9 cellular contexts compared by ENCODE assay signal in the genomic region with DNA sequence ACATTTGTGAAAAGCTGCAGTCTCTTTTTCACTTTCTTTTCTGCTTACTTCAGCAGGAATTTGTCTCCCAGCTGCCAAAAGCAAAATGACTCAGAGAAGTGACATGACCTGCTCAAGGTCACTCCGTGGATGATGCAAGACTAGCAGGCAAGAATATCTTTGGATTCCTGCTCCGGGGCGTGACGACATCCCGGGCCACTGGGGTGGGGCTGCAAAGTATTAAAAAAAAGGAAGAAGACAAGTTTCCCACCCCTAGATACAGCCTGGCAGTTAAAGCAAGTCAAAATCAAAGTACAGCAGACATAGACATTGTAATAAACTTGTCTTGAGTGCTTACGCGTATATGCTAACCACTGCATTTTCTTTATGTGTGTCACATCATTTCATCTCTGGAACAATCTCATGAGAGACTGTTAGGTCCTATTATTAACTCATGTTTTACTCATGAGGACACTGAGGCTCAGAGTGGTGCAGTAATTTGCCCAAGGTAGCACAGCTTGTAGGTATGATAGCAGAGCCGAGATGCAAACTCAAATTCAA.
A peak's percentile ranks its signal among the peaks of the same experiment; 100 is the strongest.
DNase-seq lines count a peak whose midpoint lies in the region; ATAC-seq and TF ChIP-seq lines count a peak whose summit lies in the region.
"Had no signal": no experiment of that assay in that cellular context is flagged by ENCODE, and none has a peak within 500 bp of the region (broad histone marks: within the 10 kb centered on the region; RNA-seq: fewer than 3 reads in every experiment).

No MANE protein-coding gene starts in this region.

- DNase-seq in AG09319 (ENCODE audit: extremely low read depth, low read depth) (peak; percentile 82), HS-5 (ENCODE audit: low read depth) (peak; percentile 69), activated B cell treated with CpG ODN at 0.5 μM for 24 hours (no peak), left ventricle myocardium superior (peak; percentile 86), GM10266 (ENCODE audit: extremely low spot score) (no peak)
- DNase-seq in stimulated activated naive CD8-positive, alpha-beta T cell treated with anti-CD3 and anti-CD28 coated beads, Interleukin-15, Interleukin-2, amounts not matched to agents 100 U/mL and 50 U/mL, for 24 hours, result no peak

- no peaks in the 10 kb centered on the region for H3K9me3 Mint-ChIP-seq in activated B cell treated with CpG ODN at 0.5 μM for 24 hours
- H3K9me3 Mint-ChIP-seq: central memory CD8-positive, alpha-beta T cell had no signal

- H3K4me1 Mint-ChIP-seq in activated B cell treated with CpG ODN at 0.5 μM for 24 hours, result peaks cover 94% of the 10 kb centered on the region
- H3K4me1 Mint-ChIP-seq: central memory CD8-positive, alpha-beta T cell had no signal

- POLR2A ChIA-PET in activated B cell treated with CpG ODN at 0.5 μM for 24 hours (lab: Charles Lee), result no interaction called here

- intact Hi-C loops in activated B cell treated with CpG ODN at 0.5 μM for 24 hours (cut with micrococcal nuclease), result loop anchor here (2.0 to 10.0 kb wide), 5 partner anchors 13 to 395 kb away; no protein-coding TSS in a partner anchor
- intact Hi-C loops in left ventricle myocardium superior (cut with micrococcal nuclease), result no loop called here

- peak overlapping the region; percentile 38 for H3K4me3 Mint-ChIP-seq in activated B cell treated with CpG ODN at 0.5 μM for 24 hours
- H3K4me3 Mint-ChIP-seq: central memory CD8-positive, alpha-beta T cell had no signal

- TF ChIP-seq CTCF in AG09319 (IDR thresholded peaks at IDR 0.05; ENCODE audit: low read depth, low read length) (no peak), activated B cell treated with CpG ODN at 0.5 μM for 24 hours (IDR thresholded peaks at IDR 0.05) (no peak), GM10266 (IDR thresholded peaks at IDR 0.05; ENCODE audit: control insufficient read depth, insufficient read depth, low read depth, missing control alignments) (no peak)

- ATAC-seq in activated B cell treated with CpG ODN at 0.5 μM for 24 hours (ENCODE audit: low read depth) (no peak), left ventricle myocardium superior (peak; percentile 92), GM21619 (IDR thresholded peaks at IDR 0.05; ENCODE audit: unreplicated experiment) (no peak), HG03159 (IDR thresholded peaks at IDR 0.05; ENCODE audit: unreplicated experiment) (no peak)
- ATAC-seq in stimulated activated naive CD8-positive, alpha-beta T cell treated with anti-CD3 and anti-CD28 coated beads, Interleukin-15, Interleukin-2, amounts not matched to agents 100 U/mL and 50 U/mL, for 24 hours, result peak; percentile 16

- H3K36me3 Mint-ChIP-seq in activated B cell treated with CpG ODN at 0.5 μM for 24 hours (ENCODE audit: low read depth), result no peaks in the 10 kb centered on the region

- no peaks in the 10 kb centered on the region for H3K27me3 Mint-ChIP-seq in activated B cell treated with CpG ODN at 0.5 μM for 24 hours

- CTCF ChIA-PET in activated B cell treated with CpG ODN at 0.5 μM for 24 hours (lab: Charles Lee), result no interaction called here

- H3K27ac Mint-ChIP-seq in activated B cell treated with CpG ODN at 0.5 μM for 24 hours, result no peak overlapping the region

Comparison
In these comparisons a context has a peak if more than half of its experiments do, and no peak if none do; other contexts are left out.
1. DNase-seq: peak in AG09319 (single experiment), HS-5 (single experiment) and left ventricle myocardium superior (single experiment); none in activated B cell treated with CpG ODN at 0.5 μM for 24 hours (single experiment), stimulated activated naive CD8-positive, alpha-beta T cell treated with anti-CD3 and anti-CD28 coated beads, Interleukin-15, Interleukin-2, amounts not matched to agents 100 U/mL and 50 U/mL, for 24 hours (single experiment) and GM10266 (single experiment).
2. ATAC-seq: peak in left ventricle myocardium superior (single experiment) and stimulated activated naive CD8-positive, alpha-beta T cell treated with anti-CD3 and anti-CD28 coated beads, Interleukin-15, Interleukin-2, amounts not matched to agents 100 U/mL and 50 U/mL, for 24 hours (single experiment); none in activated B cell treated with CpG ODN at 0.5 μM for 24 hours (single experiment), GM21619 (single experiment) and HG03159 (single experiment).